In genomic region chr14:69615471-69616407, GRCh38 we compare ENCODE assay signal across 8 cellular contexts. TPM values are rescaled to one million over a fixed set of nuclear protein-coding genes. Genes with fewer than 3 reads are reported as not detected.
DNase-seq lines count a peak whose midpoint lies in the region; ATAC-seq and TF ChIP-seq lines count a peak whose summit lies in the region.

No MANE protein-coding gene starts in this region.

- H3K27ac ChIP-seq in CD4-positive, CD25-positive, alpha-beta regulatory T cell (ENCODE audit: insufficient read depth, low read length, poor library complexity, severe bottlenecking), result peak overlapping the region; percentile 90
- H3K27ac ChIP-seq in OCI-LY3 (ENCODE audit: low read length), result peak overlapping the region; percentile 96
- peak overlapping the region; percentile 60 for H3K27ac ChIP-seq in stomach smooth muscle (ENCODE audit: low read length)

- ATAC-seq in CD4-positive, CD25-positive, alpha-beta regulatory T cell (ENCODE audit: low read depth in 2 of 2), result peak; percentile 29 to 47
- peak; percentile 47 for ATAC-seq in GM19035 (IDR thresholded peaks at IDR 0.05; ENCODE audit: unreplicated experiment)
- peak; percentile 59 for ATAC-seq in HG03196 (IDR thresholded peaks at IDR 0.05; ENCODE audit: unreplicated experiment)

- peaks cover 62 to 91% (median 73%) of the 10 kb centered on the region in 4 donors for H3K4me1 Mint-ChIP-seq in CD4-positive, CD25-positive, alpha-beta regulatory T cell
- H3K4me1 Mint-ChIP-seq in brain, result peaks cover 87% of the 10 kb centered on the region

- peak overlapping the region; percentile 97 for H3K4me2 ChIP-seq in OCI-LY3 (ENCODE audit: low read length)

- H3K36me3 ChIP-seq in CD4-positive, CD25-positive, alpha-beta regulatory T cell (ENCODE audit: control insufficient read depth, insufficient read depth, low read length), result no peaks in the 10 kb centered on the region
- H3K36me3 ChIP-seq in OCI-LY3 (replicated peaks; ENCODE audit: low read depth, low read length) (peaks cover 17% of the 10 kb centered on the region), stomach smooth muscle (ENCODE audit: control insufficient read depth in 2 of 2, insufficient read depth in 2 of 2, low read length in 2 of 2) (no peaks in the 10 kb centered on the region)

- TF ChIP-seq CTCF in OCI-LY3 (IDR thresholded peaks at IDR 0.05; ENCODE audit: low read depth, low read length) (no peak), brain (conservative IDR thresholded peaks at IDR 0.05) (no peak)

- H3K9ac ChIP-seq in OCI-LY3 (ENCODE audit: low read length) (peak overlapping the region; percentile 67), stomach smooth muscle (ENCODE audit: low read length in 2 of 2) (peak overlapping the region; percentile 48 to 50)

- peaks cover 24% of the 10 kb centered on the region for H4K20me1 ChIP-seq in OCI-LY3 (ENCODE audit: insufficient read depth, low read length)

- peaks cover 3% of the 10 kb centered on the region for H3K36me3 Mint-ChIP-seq in CD4-positive, CD25-positive, alpha-beta regulatory T cell
- H3K36me3 Mint-ChIP-seq in brain, result peaks cover 24% of the 10 kb centered on the region

- no peaks in the 10 kb centered on the region for H3K9me3 Mint-ChIP-seq in CD4-positive, CD25-positive, alpha-beta regulatory T cell
- H3K9me3 Mint-ChIP-seq in brain, result no peaks in the 10 kb centered on the region

- H3K27me3 Mint-ChIP-seq in CD4-positive, CD25-positive, alpha-beta regulatory T cell, result no peaks in the 10 kb centered on the region
- H3K27me3 Mint-ChIP-seq in brain, result peaks cover 7% of the 10 kb centered on the region

- H3K9me3 ChIP-seq in CD4-positive, CD25-positive, alpha-beta regulatory T cell (ENCODE audit: control insufficient read depth in 2 of 2, low read length in 2 of 2), result no peaks in the 10 kb centered on the region
- H3K9me3 ChIP-seq in OCI-LY3 (ENCODE audit: insufficient read depth, low read length) (no peaks in the 10 kb centered on the region), stomach smooth muscle (ENCODE audit: control insufficient read depth in 2 of 2, low read length in 2 of 2) (no peaks in the 10 kb centered on the region)

- DNase-seq in CD4-positive, CD25-positive, alpha-beta regulatory T cell, result peak; percentile 23 to 80 (median 59)
- DNase-seq in kidney tubule cell (ENCODE audit: low spot score), result peak; percentile 76
- DNase-seq in NCI-H146 (lab: John Stamatoyannopoulos, UW), result no peak

- no peak overlapping the region for H2AFZ ChIP-seq in OCI-LY3 (ENCODE audit: low read depth, low read length)

- peak overlapping the region; percentile 91 to 96 (median 94) for H3K4me3 Mint-ChIP-seq in CD4-positive, CD25-positive, alpha-beta regulatory T cell
- H3K4me3 Mint-ChIP-seq in brain, result peak overlapping the region; percentile 43 to 83 (median 64)

- no peaks in the 10 kb centered on the region for H3K27me3 ChIP-seq in CD4-positive, CD25-positive, alpha-beta regulatory T cell (ENCODE audit: control insufficient read depth, insufficient read depth, low read length)
- H3K27me3 ChIP-seq in OCI-LY3 (ENCODE audit: low read depth, low read length) (no peaks in the 10 kb centered on the region), stomach smooth muscle (ENCODE audit: control insufficient read depth in 1 of 2, insufficient read depth in 2 of 2, low read length in 2 of 2) (no peaks in the 10 kb centered on the region)

- peak overlapping the region; percentile 98 for H3K4me3 ChIP-seq in CD4-positive, CD25-positive, alpha-beta regulatory T cell (ENCODE audit: low read depth, low read length)
- H3K4me3 ChIP-seq in OCI-LY3 (ENCODE audit: low read length) (peak overlapping the region; percentile 68), stomach smooth muscle (ENCODE audit: low read length in 2 of 2) (peak overlapping the region; percentile 28 to 62)

- H3K27ac Mint-ChIP-seq in CD4-positive, CD25-positive, alpha-beta regulatory T cell, result peak overlapping the region; percentile 98 to 100 (median 98)
- H3K27ac Mint-ChIP-seq in brain, result peak overlapping the region in 4 of 5 experiments; percentile 68 to 84 (median 74)

- H3K79me2 ChIP-seq in OCI-LY3 (ENCODE audit: low read length), result peaks cover 79% of the 10 kb centered on the region

- H3K4me1 ChIP-seq in CD4-positive, CD25-positive, alpha-beta regulatory T cell (ENCODE audit: control insufficient read depth, insufficient read depth, low read length, poor library complexity, severe bottlenecking), result peaks cover 87% of the 10 kb centered on the region
- H3K4me1 ChIP-seq in OCI-LY3 (ENCODE audit: low read length) (peaks cover 75% of the 10 kb centered on the region), stomach smooth muscle (ENCODE audit: control insufficient read depth, insufficient read depth, low read length) (peaks cover 53% of the 10 kb centered on the region)

RNA-seq across cellular contexts. Expression of gene SUSD6, which starts 4.3 kb away (rescaled TPM):
- 101 TPM for total RNA-seq in CD4-positive, CD25-positive, alpha-beta regulatory T cell
- 10 to 100 TPM in 1 of 4 donors, 1 to 10 TPM in 3; 7.7 to 15.2 (median 9.0) TPM for polyA plus RNA-seq in CD4-positive, CD25-positive, alpha-beta regulatory T cell
- 35.4 TPM for polyA plus RNA-seq in brain (ENCODE audit: insufficient read depth, low read depth, low replicate concordance)

RNA-seq across cellular contexts. Expression of gene CCDC177, which starts 41.1 kb away (rescaled TPM):
- not detected for total RNA-seq in CD4-positive, CD25-positive, alpha-beta regulatory T cell
- polyA plus RNA-seq in CD4-positive, CD25-positive, alpha-beta regulatory T cell, result not detected
- polyA plus RNA-seq in brain (ENCODE audit: insufficient read depth, low read depth, low replicate concordance), result 1.5 TPM

Comparison
In these comparisons a context has a peak if more than half of its experiments do, and no peak if none do; other contexts are left out.
1. H3K4me3 ChIP-seq: peak in every context shown above with its lines; median percentile 98 in CD4-positive, CD25-positive, alpha-beta regulatory T cell; 68 in OCI-LY3; 45 in stomach smooth muscle.